8 cellular contexts compared by ENCODE assay signal in genomic region chr15:84845631-84846030, GRCh38. TPM values are rescaled to one million over a fixed set of nuclear protein-coding genes. Genes with fewer than 3 reads are reported as not detected.
DNase-seq lines count a peak whose midpoint lies in the region; ATAC-seq and TF ChIP-seq lines count a peak whose summit lies in the region.
"Not testable (repeated sequence)": the region's sequence is repeated elsewhere in the genome, so short reads cannot be mapped to it uniquely, and the experiment has no call there.

No MANE protein-coding gene starts in this region.

- WGBS in upper lobe of left lung, 2 donors = 60 to 62% methylated on average over 7 of the region's 7 CpGs

- not testable (repeated sequence) for TF ChIP-seq POLR2A in upper lobe of left lung (IDR thresholded peaks at IDR 0.05)

- TF ChIP-seq EP300 in upper lobe of left lung (IDR thresholded peaks at IDR 0.05) = not testable (repeated sequence)

- TF ChIP-seq CTCF in RWPE2 (IDR thresholded peaks at IDR 0.05; ENCODE audit: poor library complexity, severe bottlenecking) (peak; percentile 96), upper lobe of left lung (IDR thresholded peaks at IDR 0.05) (peak; percentile 61 to 75 (median 72))

- DNase-seq in G401 (ENCODE audit: low spot score) = peak; percentile 7
- peak; percentile 41 for DNase-seq in LHCN-M2 (ENCODE audit: low read depth)
- DNase-seq in RWPE2 (ENCODE audit: low spot score) = not testable (repeated sequence)
- peak; percentile 32 for DNase-seq in activated CD8-positive, alpha-beta memory T cell treated with anti-CD3 and anti-CD28 coated beads, Interleukin-2, amount 50 U/mL, for 4 hours
- peak; percentile 84 for DNase-seq in dermis blood vessel endothelial cell
- DNase-seq in iPS-NIHi11 (ENCODE audit: low spot score) = peak; percentile 56
- peak in 1 of 2 donors; percentile 83 for DNase-seq in upper lobe of left lung

- H3K27me3 ChIP-seq in RWPE2 (ENCODE audit: insufficient read depth, poor library complexity, severe bottlenecking); rectal smooth muscle tissue (ENCODE audit: control insufficient read depth, insufficient read depth, low read length); upper lobe of left lung: not testable (repeated sequence)

- in situ Hi-C loops in G401 (cut with HindIII; ENCODE audit: low sequenced_read_pairs) = not testable (repeated sequence)

- H3K36me3 ChIP-seq in RWPE2 (ENCODE audit: low read depth); rectal smooth muscle tissue (ENCODE audit: control insufficient read depth, insufficient read depth, low read length); upper lobe of left lung: not testable (repeated sequence)

- H3K4me3 ChIP-seq in RWPE2 (ENCODE audit: severe bottlenecking); rectal smooth muscle tissue (ENCODE audit: low read length); upper lobe of left lung: not testable (repeated sequence)

- H3K9ac ChIP-seq in rectal smooth muscle tissue (ENCODE audit: low read length) = not testable (repeated sequence)

- H3K9me3 ChIP-seq in RWPE2 (ENCODE audit: severe bottlenecking) = peaks cover 11% of the 10 kb centered on the region
- peaks cover 0 to 11% (median 0%) of the 10 kb centered on the region in 4 donors for H3K9me3 ChIP-seq in upper lobe of left lung

- H3K27ac ChIP-seq in RWPE2 (ENCODE audit: poor library complexity, severe bottlenecking); upper lobe of left lung: not testable (repeated sequence)
- H3K27ac ChIP-seq in rectal smooth muscle tissue (ENCODE audit: low read depth, low read length) = peak overlapping the region; percentile 63

- ATAC-seq in RWPE2 (ENCODE audit: low read depth) (peak; percentile 74), upper lobe of left lung (ENCODE audit: low FRiP score in 2 of 2) (peak; percentile 83 to 87)

- H3K4me1 ChIP-seq in RWPE2 (ENCODE audit: insufficient read depth, poor library complexity, severe bottlenecking); rectal smooth muscle tissue (ENCODE audit: control insufficient read depth, insufficient read depth, low read length): not testable (repeated sequence)
- H3K4me1 ChIP-seq in upper lobe of left lung = peaks cover 7 to 20% (median 15%) of the 10 kb centered on the region in 4 donors

RNA-seq across cellular contexts. Expression of gene ALPK3, which starts 28.5 kb away (rescaled TPM):
- 0.06 and 0.20 TPM in 2 replicates for total RNA-seq in G401 (2014; rRNA removed; shearing (Covaris generic))
- total RNA-seq in LHCN-M2 (2014; rRNA removed) (33.5 and 37.4 TPM in 2 replicates), dermis blood vessel endothelial cell (38.8 and 64.6 TPM in 2 replicates), upper lobe of left lung (10 to 100 TPM in 5 of 6 donors, 1 to 10 TPM in 1; 7.9 to 36.4 (median 13.0) TPM)
- polyA plus RNA-seq in LHCN-M2 (2012) = 26.0 TPM

RNA-seq across cellular contexts. Expression of gene SLC28A1, which starts 38.8 kb away (rescaled TPM):
- total RNA-seq in G401 (2014; rRNA removed; shearing (Covaris generic)) = not detected in 2 replicates
- total RNA-seq in LHCN-M2 (2014; rRNA removed) = not detected in 2 replicates
- not detected for polyA plus RNA-seq in LHCN-M2 (2012)
- not detected in 2 replicates for total RNA-seq in dermis blood vessel endothelial cell
- total RNA-seq in upper lobe of left lung = not detected
